Comparison of ENCODE assay signal across 8 cellular contexts in the genomic region with DNA sequence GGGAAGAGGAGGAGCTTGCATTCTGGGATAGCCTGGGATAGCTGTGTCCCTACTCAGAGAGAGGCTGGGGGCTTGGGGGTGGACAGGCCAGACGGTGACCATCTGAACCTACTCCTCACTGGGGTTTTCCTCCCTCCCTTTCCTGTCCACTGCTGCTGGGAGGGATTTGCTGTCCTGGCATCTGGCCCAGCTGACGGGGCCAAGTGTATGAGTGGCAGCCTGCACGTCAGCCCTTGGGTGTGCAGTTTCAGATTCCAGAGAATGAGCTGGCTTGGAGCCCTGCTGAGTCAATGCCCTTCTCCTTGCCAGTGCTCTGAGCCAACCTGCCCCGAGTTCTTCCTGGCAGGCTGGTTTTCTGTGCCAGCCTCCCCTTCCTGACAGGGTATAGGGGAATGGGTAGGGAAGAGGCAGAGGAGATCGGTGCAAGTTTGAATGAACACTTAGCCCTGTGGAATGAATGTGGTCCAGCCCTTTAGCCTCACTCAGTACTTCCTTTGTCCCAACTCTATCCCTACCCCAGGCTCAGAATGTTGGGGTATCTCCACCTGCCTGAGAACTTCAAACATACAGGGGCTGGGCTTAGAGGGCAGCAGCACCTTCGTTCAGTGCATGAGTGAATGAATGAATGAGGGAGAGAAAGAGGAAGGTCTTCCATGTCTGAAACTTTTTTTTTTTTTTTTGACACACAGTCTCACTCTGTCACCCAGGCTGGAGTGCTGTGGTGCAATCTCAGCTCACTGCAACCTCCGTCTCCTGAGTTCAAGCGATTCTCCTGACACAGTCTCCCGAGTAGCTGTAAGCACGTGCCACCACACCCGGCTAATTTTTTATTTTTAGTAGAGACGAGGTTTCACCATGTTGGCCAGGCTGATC. TPM values are rescaled to one million over a fixed set of nuclear protein-coding genes. Genes with fewer than 3 reads are reported as not detected.
A peak's percentile ranks its signal among the peaks of the same experiment; 100 is the strongest.
DNase-seq lines count a peak whose midpoint lies in the region; ATAC-seq, FAIRE-seq and TF ChIP-seq lines count a peak whose summit lies in the region.

No MANE protein-coding gene starts in this region.

- H3K4me3 ChIP-seq in parathyroid adenoma (ENCODE audit: low read depth, low read length): no peak overlapping the region

- H3K9me3 ChIP-seq in parathyroid adenoma (ENCODE audit: control insufficient read depth, low read length): no peaks in the 10 kb centered on the region

- H3K27ac ChIP-seq in VCaP (peak overlapping the region; percentile 37), parathyroid adenoma (peak overlapping the region; percentile 82)

- DNase-seq in COLO668 (lab: John Stamatoyannopoulos, UW; ENCODE audit: unreplicated experiment): peak; percentile 56
- peak; percentile 99 for DNase-seq in M059J (ENCODE audit: low read depth)
- DNase-seq in frontal cortex (ENCODE audit: low spot score in 2 of 2): peak; percentile 61 to 79
- DNase-seq in GM19240 (ENCODE audit: insufficient read length, low spot score): no peak
- DNase-seq in activated CD4-positive, alpha-beta T cell treated with anti-CD3 and anti-CD28 coated beads, Interleukin-2, amount 50 U/mL, for 1 hour: no peak

- TF ChIP-seq CTCF in VCaP (conservative IDR thresholded peaks at IDR 0.05) (no peak), parathyroid adenoma (IDR thresholded peaks at IDR 0.05) (no peak)

- peak overlapping the region; percentile 63 for H3K4me2 ChIP-seq in parathyroid adenoma (ENCODE audit: low read length)

- ATAC-seq in GM21515 (IDR thresholded peaks at IDR 0.05; ENCODE audit: unreplicated experiment): no peak

- peaks cover 12% of the 10 kb centered on the region for H3K4me1 ChIP-seq in parathyroid adenoma

- H2AFZ ChIP-seq in parathyroid adenoma: peak overlapping the region; percentile 51

- no peaks in the 10 kb centered on the region for H3K79me2 ChIP-seq in parathyroid adenoma

- no peaks in the 10 kb centered on the region for H3K27me3 ChIP-seq in parathyroid adenoma (ENCODE audit: control insufficient read depth, insufficient read depth, low read length)

- no peak for FAIRE-seq in frontal cortex (lab: Jason Lieb, UNC)

- no peak overlapping the region for H3K9ac ChIP-seq in parathyroid adenoma

- H3K36me3 ChIP-seq in parathyroid adenoma (ENCODE audit: control insufficient read depth, insufficient read depth, low read length): no peaks in the 10 kb centered on the region

RNA-seq across cellular contexts. Expression of a gene that starts 1.8 kb away (rescaled TPM):
- 0.27 and 0.91 TPM in 2 replicates for total RNA-seq in M059J (2014; rRNA removed; shearing (Covaris generic))
- 0.82 TPM for total RNA-seq in frontal cortex

RNA-seq across cellular contexts. Expression of a gene that starts 19.1 kb away (rescaled TPM):
- 0.74 TPM in 1 of 2 replicates, not detected in the other for total RNA-seq in M059J (2014; rRNA removed; shearing (Covaris generic))
- total RNA-seq in frontal cortex: 2.4 TPM

RNA-seq across cellular contexts. Expression of a gene that starts 28.0 kb away (rescaled TPM):
- 10.8 and 16.5 TPM in 2 replicates for total RNA-seq in M059J (2014; rRNA removed; shearing (Covaris generic))
- total RNA-seq in frontal cortex: 90.5 TPM

RNA-seq across cellular contexts. Expression of a gene that starts 40.9 kb away (rescaled TPM):
- 179 and 238 TPM in 2 replicates for total RNA-seq in M059J (2014; rRNA removed; shearing (Covaris generic))
- total RNA-seq in frontal cortex: 157 TPM

RNA-seq across cellular contexts. Expression of a gene that starts 41.0 kb away (rescaled TPM):
- 51.6 and 63.0 TPM in 2 replicates for total RNA-seq in M059J (2014; rRNA removed; shearing (Covaris generic))
- total RNA-seq in frontal cortex: 7.3 TPM

Comparison
In these comparisons a context has a peak if more than half of its experiments do, and no peak if none do; other contexts are left out.
1. DNase-seq: peak in COLO668 (single experiment), M059J (single experiment) and frontal cortex (2 of 2); none in GM19240 (single experiment) and activated CD4-positive, alpha-beta T cell treated with anti-CD3 and anti-CD28 coated beads, Interleukin-2, amount 50 U/mL, for 1 hour (single experiment).